27 cellular contexts compared by ENCODE assay signal in genomic region chr2:159737917-159738296, GRCh38. TPM values are rescaled to one million over a fixed set of nuclear protein-coding genes. Genes with fewer than 3 reads are reported as not detected.
DNase-seq lines count a peak whose midpoint lies in the region; ATAC-seq and TF ChIP-seq lines count a peak whose summit lies in the region.
"Had no signal": no experiment of that assay in that cellular context is flagged by ENCODE, and none has a peak within 500 bp of the region (broad histone marks: within the 10 kb centered on the region; RNA-seq: fewer than 3 reads in every experiment).

No MANE protein-coding gene starts in this region.

- H3K4ac ChIP-seq in IMR-90 (ENCODE audit: low read depth, low read length), result no peak overlapping the region

- no peak overlapping the region for H2BK20ac ChIP-seq in IMR-90 (ENCODE audit: low read depth, low read length)

- no peak overlapping the region for H2BK5ac ChIP-seq in IMR-90 (ENCODE audit: low read depth, low read length, poor library complexity, severe bottlenecking)

- H3K36me3 ChIP-seq in IMR-90 (ENCODE audit: control insufficient read depth, insufficient read depth, low read length), result peaks cover 37% of the 10 kb centered on the region
- peaks cover 0 to 81% of the 10 kb centered on the region in 2 donors for H3K36me3 ChIP-seq in psoas muscle (ENCODE audit: insufficient read depth in 1 of 2, low read depth in 1 of 2)
- H3K36me3 ChIP-seq in MG63, result peaks cover 83% of the 10 kb centered on the region

- H3K9me3 ChIP-seq in IMR-90 (ENCODE audit: control insufficient read depth, insufficient read depth, low read length) (no peaks in the 10 kb centered on the region), psoas muscle (no peaks in the 10 kb centered on the region), MG63 (no peaks in the 10 kb centered on the region)
- H3K9me3 ChIP-seq: Peyer's patch, right lobe of liver, SJCRH30, tibial nerve had no signal

- dilution Hi-C loops in IMR-90 (cut with HindIII; ENCODE audit: low sequenced_read_pairs, unreplicated experiment), result no loop called here

- no peak overlapping the region for H2BK15ac ChIP-seq in IMR-90 (ENCODE audit: low read depth, low read length)

- H3K27me3 Mint-ChIP-seq in dendritic cell treated with granulocyte-macrophage colony-stimulating factor and Interleukin-4, amounts not matched to agents 40 ng/mL and 50 ng/mL, for 4 days, result no peaks in the 10 kb centered on the region

- H3K79me1 ChIP-seq in IMR-90 (ENCODE audit: low read depth in 1 of 2, low read length in 2 of 2), result peaks cover 29 to 58% of the 10 kb centered on the region in 2 experiments

- H3K27ac ChIP-seq in IMR-90 (ENCODE audit: insufficient read depth, low read length) (no peak overlapping the region), psoas muscle (peak overlapping the region; percentile 37)
- H3K27ac ChIP-seq: hepatocyte, Peyer's patch, right lobe of liver, SJCRH30, tibial nerve had no signal

- H3K9ac ChIP-seq in IMR-90 (ENCODE audit: low read depth, low read length), result no peak overlapping the region

- ATAC-seq in IMR-90 (ENCODE audit: low read depth) (0 out of 2 replicates have a peak, but pooled peaks have one; percentile 10), left ventricle myocardium superior (peak; percentile 86), psoas muscle (peak; percentile 21 to 39 (median 24)), GM18519 (IDR thresholded peaks at IDR 0.05; ENCODE audit: low FRiP score, unreplicated experiment) (no peak), GM21381 (IDR thresholded peaks at IDR 0.05; ENCODE audit: unreplicated experiment) (no peak)
- ATAC-seq: CD8-positive, alpha-beta T cell had no signal

- intact Hi-C loops in IMR-90 (cut with micrococcal nuclease), result no loop called here
- intact Hi-C loops in dendritic cell treated with granulocyte-macrophage colony-stimulating factor and Interleukin-4, amounts not matched to agents 40 ng/mL and 50 ng/mL, for 4 days (cut with micrococcal nuclease), result no loop called here
- intact Hi-C loops in left ventricle myocardium superior (cut with micrococcal nuclease), result no loop called here
- intact Hi-C loops in psoas muscle (cut with DNase I), result no loop called here
- intact Hi-C loops in posterior vena cava (cut with DNase I), result no loop called here

- WGBS in IMR-90 (ENCODE audit: extremely low coverage in 2 of 2, insufficient read length in 1 of 2), 2 experiments, result 97% methylated on average over 10 of the region's 11 CpGs; no CpG with 5 or more reads in 1 of the 2 experiments
- 95 to 96% (median 95%) methylated on average over 11 of the region's 11 CpGs for WGBS in psoas muscle, 3 donors

- CTCF ChIA-PET in IMR-90 (lab: Yijun Ruan, JAX), result no interaction called here

- no peak overlapping the region for H2BK120ac ChIP-seq in IMR-90 (ENCODE audit: low read depth, low read length)

- H2AK5ac ChIP-seq in IMR-90 (ENCODE audit: low read depth, low read length), result no peak overlapping the region

- H3K4me3 ChIP-seq in IMR-90 (ENCODE audit: insufficient read depth, low read depth, low read length) (no peak overlapping the region), psoas muscle (no peak overlapping the region), MG63 (no peak overlapping the region)
- H3K4me3 ChIP-seq: hepatocyte, Peyer's patch, right lobe of liver, SJCRH30, tibial nerve had no signal

- peaks cover 86% of the 10 kb centered on the region for H3K36me3 Mint-ChIP-seq in dendritic cell treated with granulocyte-macrophage colony-stimulating factor and Interleukin-4, amounts not matched to agents 40 ng/mL and 50 ng/mL, for 4 days (ENCODE audit: low read depth)

- TF ChIP-seq RAD21 in IMR-90 (IDR thresholded peaks at IDR 0.05; ENCODE audit: low read length), result no peak

- no peak overlapping the region for H3K18ac ChIP-seq in IMR-90 (ENCODE audit: low read depth, low read length)

- H3K27ac Mint-ChIP-seq in dendritic cell treated with granulocyte-macrophage colony-stimulating factor and Interleukin-4, amounts not matched to agents 40 ng/mL and 50 ng/mL, for 4 days, result peak overlapping the region; percentile 76

- H3K23ac ChIP-seq in IMR-90 (ENCODE audit: low read depth, low read length), result no peak overlapping the region

- no peak overlapping the region for H2AK9ac ChIP-seq in IMR-90 (replicated peaks; ENCODE audit: low read depth, low read length, poor library complexity)

- POLR2A ChIA-PET in IMR-90 (lab: Charles Lee; ENCODE audit: unreplicated experiment), result no interaction called here

- H4K5ac ChIP-seq in IMR-90 (ENCODE audit: low read depth, low read length), result no peak overlapping the region

- H4K8ac ChIP-seq in IMR-90 (ENCODE audit: low read depth in 2 of 2, low read length in 2 of 2), result no peak overlapping the region

- no peak for TF ChIP-seq CTCF in IMR-90 (conservative IDR thresholded peaks at IDR 0.05; ENCODE audit: low read depth, low read length)
- TF ChIP-seq CTCF in psoas muscle (IDR thresholded peaks at IDR 0.05), result no peak

- no peak overlapping the region for H2AFZ ChIP-seq in IMR-90 (replicated peaks; ENCODE audit: low read length, poor library complexity)
- H2AFZ ChIP-seq: hepatocyte had no signal

- peaks cover 30% of the 10 kb centered on the region for H3K9me1 ChIP-seq in IMR-90 (ENCODE audit: insufficient read depth, low read length)

- no peak overlapping the region for H3K4me2 ChIP-seq in IMR-90 (ENCODE audit: low read depth, low read length)
- H3K4me2 ChIP-seq: hepatocyte had no signal

- H3K4me1 Mint-ChIP-seq in dendritic cell treated with granulocyte-macrophage colony-stimulating factor and Interleukin-4, amounts not matched to agents 40 ng/mL and 50 ng/mL, for 4 days (ENCODE audit: low read depth), result peaks cover 31% of the 10 kb centered on the region
- H3K4me1 Mint-ChIP-seq: WTC11 had no signal

- no peaks in the 10 kb centered on the region; the same call in 1 of the 2 replicates for H3K4me1 ChIP-seq in IMR-90 (ENCODE audit: control insufficient read depth, insufficient read depth, low read length)
- H3K4me1 ChIP-seq in psoas muscle, result peaks cover 20% of the 10 kb centered on the region
- H3K4me1 ChIP-seq: Peyer's patch, right lobe of liver had no signal

- no peak for TF ChIP-seq POLR2A in IMR-90 (IDR thresholded peaks at IDR 0.05; ENCODE audit: low read depth, low read length)

- H3K14ac ChIP-seq in IMR-90 (replicated peaks; ENCODE audit: low read depth, low read length), result no peak overlapping the region

- DNase-seq in IMR-90 (no peak), left ventricle myocardium superior (peak; percentile 63), psoas muscle (no peak), MG63 (no peak), posterior vena cava (ENCODE audit: low spot score) (no peak)
- DNase-seq: activated CD4-positive, alpha-beta T cell treated with anti-CD3 and anti-CD28 coated beads, Interleukin-2, amount 50 U/mL, for 1 hour; activated naive CD4-positive, alpha-beta T cell treated with Interleukin-2 at 50 U/mL for 16 hours; activated T-cell treated with anti-CD3 and anti-CD28 coated beads, Interleukin-2, amount 50 U/mL, for 72 hours; CD8-positive, alpha-beta T cell; foreskin melanocyte; GOT3; Karpas-422; NCI-H1436; NCI-H2081 treated with DMSO at 0.1 percent for 48 hours; NCI-H345; NCI-H748 treated with DMSO at 0.1 percent for 48 hours; Peyer's patch; right lobe of liver; stimulated activated CD4-positive, alpha-beta T cell treated with anti-CD3 and anti-CD28 coated beads, Interleukin-12 subunit alpha, Interleukin-12 subunit beta, amount 100 ng/mL, for 4 hours; stimulated activated CD4-positive, alpha-beta T cell treated with anti-CD3 and anti-CD28 coated beads, Interleukin-2, amount 100 ng/mL, for 48 hours had no signal

- H4K20me1 ChIP-seq in IMR-90 (ENCODE audit: insufficient read depth, low read length), result peaks cover 76% of the 10 kb centered on the region

- BruUV-seq in IMR-90 (replicated peaks; lab: Mats Ljungman, UMichigan), result no TSS peak

- H3K27me3 ChIP-seq in IMR-90 (ENCODE audit: control insufficient read depth, insufficient read depth, low read length), result no peaks in the 10 kb centered on the region
- H3K27me3 ChIP-seq in psoas muscle (ENCODE audit: insufficient read depth in 3 of 3, low read length in 2 of 3), result no peaks in the 10 kb centered on the region
- no peaks in the 10 kb centered on the region for H3K27me3 ChIP-seq in MG63
- H3K27me3 ChIP-seq: hepatocyte, Peyer's patch, right lobe of liver, SJCRH30, tibial nerve had no signal

- H3K56ac ChIP-seq in IMR-90 (ENCODE audit: extremely low read depth, insufficient read depth, low read length), result no peak overlapping the region

- no peak overlapping the region for H3K4me3 Mint-ChIP-seq in dendritic cell treated with granulocyte-macrophage colony-stimulating factor and Interleukin-4, amounts not matched to agents 40 ng/mL and 50 ng/mL, for 4 days
- H3K4me3 Mint-ChIP-seq: activated T-cell treated with anti-CD3 and anti-CD28 coated beads, Interleukin-2, amount 50 U/mL, for 72 hours; CD8-positive, alpha-beta T cell; WTC11 had no signal

- H3K9me3 Mint-ChIP-seq in dendritic cell treated with granulocyte-macrophage colony-stimulating factor and Interleukin-4, amounts not matched to agents 40 ng/mL and 50 ng/mL, for 4 days, result peaks cover 8% of the 10 kb centered on the region
- H3K9me3 Mint-ChIP-seq: CD8-positive, alpha-beta T cell had no signal

- H4K91ac ChIP-seq in IMR-90 (ENCODE audit: insufficient read depth, low read depth, low read length), result no peak overlapping the region

- in situ Hi-C loops in IMR-90 (cut with MboI; ENCODE audit: low sequenced_read_pairs), result no loop called here

TF ChIP-seq in IMR-90, 13 proteins besides CTCF, POLR2A, EP300 and RAD21 (continues in another document):
- TF ChIP-seq ELK1 (IDR thresholded peaks at IDR 0.05; ENCODE audit: borderline replicate concordance, low read depth, low read length), result no peak
- no peak for TF ChIP-seq SMC3 (IDR thresholded peaks at IDR 0.05; ENCODE audit: low read depth, low read length)
- no peak for TF ChIP-seq MAZ (IDR thresholded peaks at IDR 0.05; ENCODE audit: borderline replicate concordance, low read depth, low read length)
- no peak for TF ChIP-seq MAFK (IDR thresholded peaks at IDR 0.05; ENCODE audit: low read depth, low read length)

RNA-seq across cellular contexts. Expression of gene MARCHF7, which starts 25.6 kb away (rescaled TPM):
- total RNA-seq in IMR-90 (2012; rRNA removed) (193 and 212 TPM in 2 replicates), left ventricle myocardium superior (85.2 TPM), psoas muscle (100 to 1,000 TPM in 1 of 4 donors, 10 to 100 TPM in 3; 72.6 to 104 (median 89.0) TPM), posterior vena cava (10 to 100 TPM; 68.9 to 86.1 TPM)
- polyA plus RNA-seq in IMR-90 (2012; rRNA removed) (39.1 and 59.1 TPM in 2 replicates), psoas muscle (10 to 100 TPM; 51.2 to 97.7 (median 58.6) TPM)
- 9.6 and 13.8 TPM in 2 replicates for polyA plus RNA-seq in IMR-90 (2012; cell fraction: cytosol; rRNA removed)
- 9.7 and 49.9 TPM in 2 replicates for polyA plus RNA-seq in IMR-90 (2012; cell fraction: nucleus; rRNA removed; ENCODE audit: low replicate concordance)
- total RNA-seq in MG63 (2014; rRNA removed; shearing (Covaris generic); ENCODE audit: low replicate concordance), result 105 and 340 TPM in 2 replicates

Comparison
In these comparisons a context has a peak if more than half of its experiments do, and no peak if none do; other contexts are left out.
1. ATAC-seq: peak in IMR-90 (single experiment), left ventricle myocardium superior (single experiment) and psoas muscle (4 of 4); none in GM18519 (single experiment) and GM21381 (single experiment).